ENCODE assay signal across 8 cellular contexts in the genomic region with DNA sequence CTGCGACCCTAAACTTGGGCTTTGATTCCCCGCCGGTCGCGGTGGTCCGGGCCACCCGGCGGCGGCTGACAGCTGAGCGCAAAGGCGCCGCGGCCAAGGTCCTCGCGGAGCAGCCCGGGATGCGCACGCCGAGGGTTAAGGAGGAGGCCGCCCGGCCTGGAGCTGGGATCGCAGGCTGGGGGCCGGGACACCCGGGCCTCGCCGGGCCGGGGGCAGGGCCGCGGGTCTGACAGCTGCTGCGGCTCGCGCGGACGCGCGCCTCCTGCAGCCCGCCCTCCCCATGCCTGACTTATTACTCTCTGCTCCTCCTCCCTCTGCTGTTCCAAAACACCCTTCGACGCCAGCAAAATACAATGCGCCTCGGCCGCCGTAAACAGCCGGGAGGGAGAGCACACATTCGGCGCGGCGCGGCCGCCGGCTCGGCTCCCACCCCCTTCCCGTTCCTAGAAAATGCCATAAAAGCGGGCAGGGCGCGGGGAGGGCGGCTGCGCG.
A peak's percentile ranks its signal among the peaks of the same experiment; 100 is the strongest.
DNase-seq lines count a peak whose midpoint lies in the region; ATAC-seq lines count a peak whose summit lies in the region.

No MANE protein-coding gene starts in this region.

- H3K4me3 ChIP-seq in endocrine pancreas (ENCODE audit: control insufficient read depth, insufficient read depth, low read length) = peak overlapping the region; percentile 50

- no peaks in the 10 kb centered on the region for H3K36me3 ChIP-seq in ES-I3 (ENCODE audit: insufficient read depth, low read length)
- H3K36me3 ChIP-seq in endocrine pancreas (ENCODE audit: control insufficient read depth, insufficient read depth, low read length) = no peaks in the 10 kb centered on the region

- H3K9ac ChIP-seq in ES-I3 (ENCODE audit: low read depth, low read length) (peak overlapping the region; percentile 76; the same call in 1 of the 2 replicates), endocrine pancreas (ENCODE audit: control insufficient read depth, insufficient read depth, low read length) (peak overlapping the region; percentile 82)

- no peaks in the 10 kb centered on the region for H3K9me3 ChIP-seq in ES-I3 (ENCODE audit: control insufficient read depth, insufficient read depth, low read length)
- no peaks in the 10 kb centered on the region for H3K9me3 ChIP-seq in endocrine pancreas (ENCODE audit: control insufficient read depth, low read length)

- no peaks in the 10 kb centered on the region for H3K27me3 ChIP-seq in endocrine pancreas (ENCODE audit: control insufficient read depth, insufficient read depth, low read length)

- DNase-seq in NCI-H524 (lab: John Stamatoyannopoulos, UW) (peak; percentile 7 to 48), medulla oblongata (ENCODE audit: extremely low spot score) (peak; percentile 73)
- DNase-seq in activated CD8-positive, alpha-beta memory T cell treated with anti-CD3 and anti-CD28 coated beads for 4 hours (ENCODE audit: low read depth in 2 of 2) = peak; percentile 24 to 46
- peak; percentile 51 for DNase-seq in stimulated activated CD8-positive, alpha-beta memory T cell treated with anti-CD3 and anti-CD28 coated beads, Interleukin-12 subunit alpha, Interleukin-12 subunit beta, amount 100 ng/mL, for 4 hours (ENCODE audit: low read depth)

- H3K4me1 ChIP-seq in ES-I3 (ENCODE audit: insufficient read depth, low read length) = peaks cover 12% of the 10 kb centered on the region; the same call in 1 of the 2 replicates
- peaks cover 14% of the 10 kb centered on the region for H3K4me1 ChIP-seq in endocrine pancreas (ENCODE audit: control insufficient read depth, insufficient read depth, low read length)

- peak; percentile 32 for ATAC-seq in HG02884 (IDR thresholded peaks at IDR 0.05; ENCODE audit: unreplicated experiment)
- no peak for ATAC-seq in HG03108 (IDR thresholded peaks at IDR 0.05; ENCODE audit: unreplicated experiment)
